Comparison of ENCODE assay signal across 1 cellular context in the genomic region with DNA sequence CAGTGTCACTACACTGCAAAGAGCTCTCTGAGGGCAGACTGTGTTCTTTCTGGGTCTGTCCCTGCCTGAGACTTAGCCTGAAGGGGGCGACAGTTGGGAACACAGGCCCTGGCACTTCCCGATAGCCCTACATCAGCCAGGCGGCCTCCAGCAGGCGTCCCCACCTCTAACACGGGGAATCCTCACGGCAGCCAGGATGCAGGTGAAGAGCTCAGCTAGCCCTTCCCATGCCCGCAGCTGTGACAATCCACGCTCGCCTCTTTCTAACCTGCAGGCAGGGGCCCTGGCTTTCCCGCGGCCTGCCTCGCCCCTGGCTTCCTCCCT.
TF ChIP-seq lines count a peak whose summit lies in the region.

No MANE protein-coding gene starts in this region.

TF ChIP-seq in A549, 52 proteins besides CTCF, POLR2A, EP300 and RAD21:
- no peak for TF ChIP-seq CBX8 (IDR thresholded peaks at IDR 0.05)
- no peak for TF ChIP-seq MAX (IDR thresholded peaks at IDR 0.05)
- no peak for TF ChIP-seq BHLHE40 (IDR thresholded peaks at IDR 0.05; ENCODE audit: low read depth, low read length)
- no peak for TF ChIP-seq JUN (IDR thresholded peaks at IDR 0.05)
- no peak for TF ChIP-seq HDAC2 (IDR thresholded peaks at IDR 0.05)
- TF ChIP-seq, protein P1, sequence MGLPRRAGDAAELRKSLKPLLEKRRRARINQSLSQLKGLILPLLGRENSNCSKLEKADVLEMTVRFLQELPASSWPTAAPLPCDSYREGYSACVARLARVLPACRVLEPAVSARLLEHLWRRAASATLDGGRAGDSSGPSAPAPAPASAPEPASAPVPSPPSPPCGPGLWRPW (IDR thresholded peaks at IDR 0.05), result no peak
- no peak for TF ChIP-seq NFE2L2 (conservative IDR thresholded peaks at IDR 0.05; ENCODE audit: low read length)
- TF ChIP-seq, protein P2, sequence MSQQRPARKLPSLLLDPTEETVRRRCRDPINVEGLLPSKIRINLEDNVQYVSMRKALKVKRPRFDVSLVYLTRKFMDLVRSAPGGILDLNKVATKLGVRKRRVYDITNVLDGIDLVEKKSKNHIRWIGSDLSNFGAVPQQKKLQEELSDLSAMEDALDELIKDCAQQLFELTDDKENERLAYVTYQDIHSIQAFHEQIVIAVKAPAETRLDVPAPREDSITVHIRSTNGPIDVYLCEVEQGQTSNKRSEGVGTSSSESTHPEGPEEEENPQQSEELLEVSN (IDR thresholded peaks at IDR 0.05; ENCODE audit: borderline replicate concordance, low read depth), result no peak
- TF ChIP-seq HOXA7 (CRISPR knock-in tag; IDR thresholded peaks at IDR 0.05), result no peak
- TF ChIP-seq SMC3 (IDR thresholded peaks at IDR 0.05), result no peak
- TF ChIP-seq, protein P3, sequence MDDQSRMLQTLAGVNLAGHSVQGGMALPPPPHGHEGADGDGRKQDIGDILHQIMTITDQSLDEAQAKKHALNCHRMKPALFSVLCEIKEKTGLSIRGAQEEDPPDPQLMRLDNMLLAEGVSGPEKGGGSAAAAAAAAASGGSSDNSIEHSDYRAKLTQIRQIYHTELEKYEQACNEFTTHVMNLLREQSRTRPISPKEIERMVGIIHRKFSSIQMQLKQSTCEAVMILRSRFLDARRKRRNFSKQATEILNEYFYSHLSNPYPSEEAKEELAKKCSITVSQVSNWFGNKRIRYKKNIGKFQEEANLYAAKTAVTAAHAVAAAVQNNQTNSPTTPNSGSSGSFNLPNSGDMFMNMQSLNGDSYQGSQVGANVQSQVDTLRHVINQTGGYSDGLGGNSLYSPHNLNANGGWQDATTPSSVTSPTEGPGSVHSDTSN (IDR thresholded peaks at IDR 0.05), result no peak
- no peak for TF ChIP-seq CEBPB (IDR thresholded peaks at IDR 0.05)
- no peak for TF ChIP-seq RCOR1 (IDR thresholded peaks at IDR 0.05; ENCODE audit: low read depth, low read length)
